Comparison of ENCODE assay signal across 12 cellular contexts in the genomic region with DNA sequence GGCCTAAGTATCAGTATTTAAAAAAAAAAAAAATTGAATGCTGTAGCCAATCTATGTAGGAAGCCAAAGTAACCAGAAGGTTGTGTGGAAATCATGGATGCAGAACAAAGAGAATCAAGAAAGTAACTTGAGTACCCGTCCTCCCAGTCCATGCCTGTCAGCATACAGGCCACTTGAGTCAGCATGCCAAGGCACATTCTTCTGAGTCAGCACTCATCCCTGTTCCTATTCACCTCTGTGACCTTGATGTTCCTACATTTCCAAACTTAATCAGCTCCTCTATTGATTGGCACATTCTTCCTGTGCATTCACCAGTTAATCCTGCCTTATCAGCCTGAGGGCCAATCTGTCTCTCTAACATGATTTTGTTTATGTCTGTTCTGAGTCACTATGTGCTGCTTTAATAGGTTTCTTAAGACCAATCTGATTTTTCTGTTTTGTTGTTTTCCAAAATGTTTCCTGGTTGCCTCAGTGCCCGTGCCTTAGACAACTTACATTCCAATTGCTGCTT.
DNase-seq lines count a peak whose midpoint lies in the region; ATAC-seq, FAIRE-seq and TF ChIP-seq lines count a peak whose summit lies in the region.
"Had no signal": no experiment of that assay in that cellular context is flagged by ENCODE, and none has a peak within 500 bp of the region (broad histone marks: within the 10 kb centered on the region; RNA-seq: fewer than 3 reads in every experiment).

No MANE protein-coding gene starts in this region.

- no peak for FAIRE-seq in GM12878 (lab: Jason Lieb, UNC)

- H3K4me3 ChIP-seq in BE2C (ENCODE audit: low read depth, low read length) (no peak overlapping the region), GM12878 (no peak overlapping the region), mesenchymal stem cell (ENCODE audit: insufficient read depth in 1 of 2, low read depth in 1 of 2, low read length in 2 of 2) (no peak overlapping the region), Peyer's patch (no peak overlapping the region), SJCRH30 (no peak overlapping the region)
- H3K4me3 ChIP-seq: heart right ventricle had no signal

- in situ Hi-C loops in GM12878 (cut with MboI), result no loop called here

- WGBS in GM12878 (ENCODE audit: insufficient coverage, insufficient replicate concordance, low lambda C conversion rate, missing lambda C conversion rate), result 88% methylated on average over 2 of the region's 2 CpGs
- WGBS in mesenchymal stem cell, result 8% methylated on average over 2 of the region's 2 CpGs

- H4K91ac ChIP-seq in mesenchymal stem cell (ENCODE audit: low read length), result no peak overlapping the region

- H2BK120ac ChIP-seq in mesenchymal stem cell (ENCODE audit: low read depth, low read length), result no peak overlapping the region

- no peak overlapping the region for H3K4ac ChIP-seq in mesenchymal stem cell (ENCODE audit: low read depth in 1 of 2, low read length in 2 of 2)

- H3K9me3 ChIP-seq in BE2C (no peaks in the 10 kb centered on the region), GM12878 (replicated peaks; ENCODE audit: control insufficient read depth, insufficient read depth, low read length) (no peaks in the 10 kb centered on the region; the same call in 2 of the 3 replicates), mesenchymal stem cell (ENCODE audit: control insufficient read depth, low read length) (no peaks in the 10 kb centered on the region), Peyer's patch (no peaks in the 10 kb centered on the region), SJCRH30 (replicated peaks) (no peaks in the 10 kb centered on the region)
- H3K9me3 ChIP-seq: heart right ventricle had no signal

- POLR2A ChIA-PET in GM12878 (lab: Charles Lee), result no interaction called here

- H3K4me2 ChIP-seq in GM12878 (ENCODE audit: control insufficient read depth, insufficient read depth), result no peak overlapping the region
- H3K4me2 ChIP-seq in mesenchymal stem cell (ENCODE audit: low read length, poor library complexity, severe bottlenecking), result no peak overlapping the region

- SMC1A ChIA-PET in GM12878 (lab: Charles Lee; ENCODE audit: uncharacterized antibody, unreplicated experiment), result interaction anchor here (0.6 to 2.7 kb wide), 4 partner anchors 9 to 310 kb away, joined by 3 to 6 read pairs (median 3); no protein-coding TSS in a partner anchor

- TF ChIP-seq RAD21 in GM12878 (IDR thresholded peaks at IDR 0.05; ENCODE audit: insufficient read depth, low read depth, low read length), result no peak

- BruUV-seq in GM12878 (replicated peaks; lab: Mats Ljungman, UMichigan), result no TSS peak

- peaks cover 2% of the 10 kb centered on the region for H3K79me2 ChIP-seq in GM12878 (ENCODE audit: control insufficient read depth, insufficient read depth, low read length)

- H3K27me3 ChIP-seq in BE2C (no peaks in the 10 kb centered on the region), GM12878 (replicated peaks in 1 of 2; ENCODE audit: control insufficient read depth in 2 of 2, insufficient read depth in 2 of 2, low read length in 1 of 2) (no peaks in the 10 kb centered on the region), mesenchymal stem cell (ENCODE audit: control insufficient read depth in 1 of 2, insufficient read depth in 1 of 2, low read length in 2 of 2) (no peaks in the 10 kb centered on the region), Peyer's patch (no peaks in the 10 kb centered on the region), SJCRH30 (no peaks in the 10 kb centered on the region)
- H3K27me3 ChIP-seq: heart right ventricle had no signal

- H3K23ac ChIP-seq in mesenchymal stem cell (ENCODE audit: low read length in 2 of 2), result no peak overlapping the region

- H2BK5ac ChIP-seq in mesenchymal stem cell (ENCODE audit: low read depth, low read length, poor library complexity, severe bottlenecking), result no peak overlapping the region

- TF ChIP-seq EP300 in GM12878 (IDR thresholded peaks at IDR 0.05; ENCODE audit: borderline replicate concordance in 1 of 2, control insufficient read depth in 1 of 2, low read depth in 2 of 2, low read length in 2 of 2), result no peak

- H3K4me1 ChIP-seq in BE2C (peaks cover 7% of the 10 kb centered on the region), GM12878 (ENCODE audit: control insufficient read depth, insufficient read depth, low read length) (peaks cover 4% of the 10 kb centered on the region), mesenchymal stem cell (ENCODE audit: control insufficient read depth, insufficient read depth, low read depth, low read length) (no peaks in the 10 kb centered on the region), Peyer's patch (no peaks in the 10 kb centered on the region), SJCRH30 (no peaks in the 10 kb centered on the region)
- H3K4me1 ChIP-seq: heart right ventricle had no signal

- CTCF ChIA-PET in GM12878 (lab: Yijun Ruan, JAX), result interaction anchor here (0.7 kb wide), 1 partner anchor 19 kb away, joined by 3 read pairs; no protein-coding TSS in a partner anchor

- H2BK12ac ChIP-seq in mesenchymal stem cell (ENCODE audit: low read length in 2 of 2), result no peak overlapping the region

- H4K8ac ChIP-seq in mesenchymal stem cell (ENCODE audit: low read length), result no peak overlapping the region

- H3K14ac ChIP-seq in mesenchymal stem cell (ENCODE audit: low read length in 2 of 2), result no peak overlapping the region

- H3K27ac ChIP-seq in GM12878 (ENCODE audit: control insufficient read depth, insufficient read depth) (no peak overlapping the region), mesenchymal stem cell (ENCODE audit: low read length, poor library complexity, severe bottlenecking) (no peak overlapping the region), Peyer's patch (no peak overlapping the region), SJCRH30 (no peak overlapping the region)
- H3K27ac ChIP-seq: heart right ventricle had no signal

- H2AFZ ChIP-seq in GM12878 (ENCODE audit: control insufficient read depth, low read depth, low read length), result no peak overlapping the region
- H2AFZ ChIP-seq in mesenchymal stem cell (ENCODE audit: low read depth, low read length), result no peak overlapping the region

- no peak overlapping the region for H3K18ac ChIP-seq in mesenchymal stem cell (ENCODE audit: low read depth in 1 of 2, low read length in 2 of 2)

- H4K20me1 ChIP-seq in GM12878 (ENCODE audit: control insufficient read depth, insufficient read depth), result no peaks in the 10 kb centered on the region

- peak; percentile 40 for ATAC-seq in GM12878
- no peak for ATAC-seq in HG02885 (IDR thresholded peaks at IDR 0.05; ENCODE audit: poor library complexity, unreplicated experiment)

- no peak overlapping the region for H2BK15ac ChIP-seq in mesenchymal stem cell (ENCODE audit: low read depth, poor library complexity, severe bottlenecking)

- TF ChIP-seq CTCF in BE2C (IDR thresholded peaks at IDR 0.05; ENCODE audit: low read depth, low read length) (no peak), GM12878 (IDR thresholded peaks at IDR 0.05 in 2 of 3, conservative IDR thresholded peaks at IDR 0.05 in 1 of 3; ENCODE audit: control insufficient read depth in 2 of 3, extremely low read depth in 1 of 3, insufficient read depth in 1 of 3, low read depth in 3 of 3, low read length in 3 of 3) (no peak), Peyer's patch (IDR thresholded peaks at IDR 0.05) (no peak)

- H3K36me3 ChIP-seq in BE2C, result no peaks in the 10 kb centered on the region
- peaks cover 0 to 1% of the 10 kb centered on the region in 2 experiments; a peak in 1 of 4 replicates for H3K36me3 ChIP-seq in GM12878 (ENCODE audit: control insufficient read depth in 2 of 2, insufficient read depth in 2 of 2, low read length in 1 of 2)
- no peaks in the 10 kb centered on the region for H3K36me3 ChIP-seq in mesenchymal stem cell (ENCODE audit: control insufficient read depth in 1 of 2, insufficient read depth in 2 of 2, low read depth in 1 of 2, low read length in 2 of 2)
- H3K36me3 ChIP-seq in Peyer's patch, result no peaks in the 10 kb centered on the region
- H3K36me3 ChIP-seq in SJCRH30, result no peaks in the 10 kb centered on the region
- H3K36me3 ChIP-seq: heart right ventricle had no signal

- TF ChIP-seq POLR2A in GM12878 (IDR thresholded peaks at IDR 0.05; ENCODE audit: low read depth, low read length) (no peak), Peyer's patch (IDR thresholded peaks at IDR 0.05) (no peak)

- intact Hi-C loops in GM12878 (cut with micrococcal nuclease; ENCODE audit: unreplicated experiment), result no loop called here

- DNase-seq in BE2C (peak; percentile 39), M059J (ENCODE audit: low read depth) (peak; percentile 95), GM12878 (ENCODE audit: low read depth, low spot score) (no peak), mesenchymal stem cell (peak; percentile 93), Peyer's patch (no peak), SJCRH30 (no peak), OCI-M2 (lab: John Stamatoyannopoulos, UW; ENCODE audit: unreplicated experiment) (no peak)
- DNase-seq: activated effector memory CD4-positive, alpha-beta T cell treated with Interleukin-2 at 50 U/mL for 16 hours; DMS79; heart right ventricle; stimulated activated CD4-positive, alpha-beta T cell treated with anti-CD3 and anti-CD28 coated beads, Interleukin-12 subunit alpha, Interleukin-12 subunit beta, amount 100 ng/mL, for 4 hours had no signal

- no peaks in the 10 kb centered on the region for H3K79me1 ChIP-seq in mesenchymal stem cell (replicated peaks; ENCODE audit: low read length, poor library complexity, severe bottlenecking)

- RAD21 ChIA-PET in GM12878 (lab: Charles Lee; ENCODE audit: unreplicated experiment), result interaction anchor here (0.6 to 1.4 kb wide), 2 partner anchors 143 to 171 kb away, joined by 4 to 7 read pairs; no protein-coding TSS in a partner anchor

- H2AK5ac ChIP-seq in mesenchymal stem cell (ENCODE audit: low read length, severe bottlenecking), result no peak overlapping the region

- H3K9ac ChIP-seq in GM12878 (ENCODE audit: control insufficient read depth, insufficient read depth, low read length), result no peak overlapping the region
- peak overlapping the region; percentile 26 for H3K9ac ChIP-seq in mesenchymal stem cell (ENCODE audit: low read length)

TF ChIP-seq in GM12878, 131 proteins besides CTCF, POLR2A, EP300 and RAD21:
- no peak for TF ChIP-seq ZNF217 (IDR thresholded peaks at IDR 0.05)
- no peak for TF ChIP-seq RB1 (IDR thresholded peaks at IDR 0.05; ENCODE audit: borderline replicate concordance)
- no peak for TF ChIP-seq RCOR1 (conservative IDR thresholded peaks at IDR 0.05; ENCODE audit: low read depth, low read length)
- no peak for TF ChIP-seq ZZZ3 (IDR thresholded peaks at IDR 0.05; ENCODE audit: control insufficient read depth, insufficient read length, low read depth)
- no peak for TF ChIP-seq HDAC2 (IDR thresholded peaks at IDR 0.05)
- TF ChIP-seq CEBPB (IDR thresholded peaks at IDR 0.05; ENCODE audit: borderline replicate concordance in 1 of 2, low read depth in 2 of 2, low read length in 2 of 2), result no peak
TF ChIP-seq in GM12878: peak in this region for 0.

Comparison
In these comparisons a context has a peak if more than half of its experiments do, and no peak if none do; other contexts are left out.
1. DNase-seq: peak in BE2C (single experiment), M059J (single experiment) and mesenchymal stem cell (single experiment); none in GM12878 (single experiment), Peyer's patch (0 of 3), SJCRH30 (0 of 2) and OCI-M2 (single experiment).